ENCODE assay signal across 24 cellular contexts in genomic region chr1:200454425-200454824, GRCh38.
"Had no signal": no experiment of that assay in that cellular context is flagged by ENCODE, and none has a peak within 500 bp of the region (broad histone marks: within the 10 kb centered on the region; RNA-seq: fewer than 3 reads in every experiment).

No MANE protein-coding gene starts in this region.

- H3K4me2 ChIP-seq: hepatocyte had no signal

- DNase-seq: effector memory CD8-positive, alpha-beta T cell; foreskin keratinocyte; head of caudate nucleus; kidney; left cardiac atrium; left ventricle myocardium inferior; mesenchymal stem cell; midbrain; psoas muscle; retina; right lobe of liver; stimulated activated CD4-positive, alpha-beta T cell treated with anti-CD3 and anti-CD28 coated beads, Interleukin-4, amount 100 ng/mL, for 1 hour; stimulated activated CD8-positive, alpha-beta memory T cell treated with anti-CD3 and anti-CD28 coated beads, Interleukin-4, amount 100 ng/mL, for 48 hours; stimulated activated naive CD8-positive, alpha-beta T cell treated with anti-CD3 and anti-CD28 coated beads, Interleukin-15, Interleukin-2, amounts not matched to agents 100 U/mL and 50 U/mL, for 24 hours; thyroid gland had no signal

- H2AFZ ChIP-seq: hepatocyte had no signal

- H3K27ac ChIP-seq: epithelial cell of prostate, foreskin keratinocyte, hepatocyte, left ventricle myocardium inferior, psoas muscle, right lobe of liver, suprapubic skin, thyroid gland had no signal

- H3K4me3 ChIP-seq: hepatocyte, left ventricle myocardium inferior, lung, psoas muscle, right lobe of liver, suprapubic skin, thyroid gland had no signal

- H3K79me2 ChIP-seq: hepatocyte had no signal

- H3K27me3 ChIP-seq: foreskin keratinocyte, hepatocyte, right lobe of liver, suprapubic skin, thyroid gland had no signal

- H3K27ac Mint-ChIP-seq: dendritic cell treated with granulocyte-macrophage colony-stimulating factor and Interleukin-4, amounts not matched to agents 40 ng/mL and 50 ng/mL, for 4 days; effector memory CD8-positive, alpha-beta T cell; stimulated activated effector memory CD8-positive, alpha-beta T cell treated with anti-CD3 and anti-CD28 coated beads, Interleukin-12 subunit alpha, Interleukin-12 subunit beta, amount 100 ng/mL, for 72 hours; type B pancreatic cell had no signal

- H3K4me3 Mint-ChIP-seq: dendritic cell treated with granulocyte-macrophage colony-stimulating factor and Interleukin-4, amounts not matched to agents 40 ng/mL and 50 ng/mL, for 4 days; effector memory CD8-positive, alpha-beta T cell; natural killer cell treated with Interleukin-12 subunit alpha and Interleukin-12 subunit beta and Interleukin-15 and Interleukin-18, amount 100 ng/mL, for 72 hours; stimulated activated effector memory CD8-positive, alpha-beta T cell treated with anti-CD3 and anti-CD28 coated beads, Interleukin-12 subunit alpha, Interleukin-12 subunit beta, amount 100 ng/mL, for 72 hours; type B pancreatic cell had no signal

- ATAC-seq: effector memory CD8-positive, alpha-beta T cell; foreskin keratinocyte; left cardiac atrium; psoas muscle; right lobe of liver; stimulated activated effector memory CD8-positive, alpha-beta T cell treated with anti-CD3 and anti-CD28 coated beads, Interleukin-12 subunit alpha, Interleukin-12 subunit beta, amount 100 ng/mL, for 72 hours; stimulated activated naive CD8-positive, alpha-beta T cell treated with anti-CD3 and anti-CD28 coated beads, Interleukin-15, Interleukin-2, amounts not matched to agents 100 U/mL and 50 U/mL, for 24 hours had no signal

- H3K9me3 ChIP-seq: left ventricle myocardium inferior, psoas muscle, right lobe of liver, suprapubic skin, thyroid gland had no signal

- H3K27me3 Mint-ChIP-seq: dendritic cell treated with granulocyte-macrophage colony-stimulating factor and Interleukin-4, amounts not matched to agents 40 ng/mL and 50 ng/mL, for 4 days; effector memory CD8-positive, alpha-beta T cell had no signal

- H3K4me1 ChIP-seq: foreskin keratinocyte, left ventricle myocardium inferior, psoas muscle, right lobe of liver, suprapubic skin, thyroid gland had no signal

- H3K36me3 Mint-ChIP-seq: stimulated activated effector memory CD8-positive, alpha-beta T cell treated with anti-CD3 and anti-CD28 coated beads, Interleukin-12 subunit alpha, Interleukin-12 subunit beta, amount 100 ng/mL, for 72 hours; type B pancreatic cell had no signal

- H3K9me3 Mint-ChIP-seq: dendritic cell treated with granulocyte-macrophage colony-stimulating factor and Interleukin-4, amounts not matched to agents 40 ng/mL and 50 ng/mL, for 4 days; effector memory CD8-positive, alpha-beta T cell; natural killer cell treated with Interleukin-12 subunit alpha and Interleukin-12 subunit beta and Interleukin-15 and Interleukin-18, amount 100 ng/mL, for 72 hours; stimulated activated effector memory CD8-positive, alpha-beta T cell treated with anti-CD3 and anti-CD28 coated beads, Interleukin-12 subunit alpha, Interleukin-12 subunit beta, amount 100 ng/mL, for 72 hours; type B pancreatic cell had no signal

- FAIRE-seq: kidney, urothelium cell line had no signal

- H3K36me3 ChIP-seq: left ventricle myocardium inferior, right lobe of liver, suprapubic skin, thyroid gland had no signal
